In genomic region chr3:129181834-129182233, GRCh38 we compare ENCODE assay signal across 9 cellular contexts. TPM values are rescaled to one million over a fixed set of nuclear protein-coding genes. Genes with fewer than 3 reads are reported as not detected.
DNase-seq lines count a peak whose midpoint lies in the region; ATAC-seq, FAIRE-seq and TF ChIP-seq lines count a peak whose summit lies in the region.
"Had no signal": no experiment of that assay in that cellular context is flagged by ENCODE, and none has a peak within 500 bp of the region (broad histone marks: within the 10 kb centered on the region; RNA-seq: fewer than 3 reads in every experiment).

No MANE protein-coding gene starts in this region.

- no peaks in the 10 kb centered on the region for H3K36me3 Mint-ChIP-seq in astrocyte (ENCODE audit: low read depth, unreplicated experiment)

- peaks cover 20% of the 10 kb centered on the region for H3K4me1 Mint-ChIP-seq in astrocyte (ENCODE audit: low read depth, unreplicated experiment)

- H3K4me1 ChIP-seq in cardiac muscle cell (ENCODE audit: low read depth) (peaks cover 17% of the 10 kb centered on the region), astrocyte (ENCODE audit: insufficient read depth, low read length) (peaks cover 16% of the 10 kb centered on the region), lower lobe of right lung (peaks cover 72% of the 10 kb centered on the region), upper lobe of right lung (peaks cover 71% of the 10 kb centered on the region)

- H3K27ac ChIP-seq in cardiac muscle cell (peak overlapping the region; percentile 97), astrocyte (ENCODE audit: low read depth, low read length) (peak overlapping the region; percentile 95), lower lobe of right lung (peak overlapping the region; percentile 100), upper lobe of right lung (peak overlapping the region; percentile 100)

- TF ChIP-seq CTCF in cardiac muscle cell (IDR thresholded peaks at IDR 0.05; ENCODE audit: low read depth, low read length): no peak
- TF ChIP-seq CTCF in astrocyte (IDR thresholded peaks at IDR 0.05; ENCODE audit: insufficient read depth, low read depth, low read length): no peak
- TF ChIP-seq CTCF in lower lobe of right lung (IDR thresholded peaks at IDR 0.05): no peak
- no peak for TF ChIP-seq CTCF in upper lobe of right lung (IDR thresholded peaks at IDR 0.05)

- peak overlapping the region; percentile 98 for H3K9ac ChIP-seq in astrocyte (ENCODE audit: low read length)

- in situ Hi-C loops in G401 (cut with HindIII; ENCODE audit: low sequenced_read_pairs): no loop called here

- intact Hi-C loops in Right ventricle myocardium superior (cut with DNase I): loop anchor here (5.0 kb wide), 1 partner anchor 45 kb away; no protein-coding TSS in a partner anchor
- intact Hi-C loops in lower lobe of right lung (cut with DNase I): no loop called here
- intact Hi-C loops in upper lobe of right lung (cut with DNase I): no loop called here

- peaks cover 60% of the 10 kb centered on the region for H4K20me1 ChIP-seq in astrocyte (ENCODE audit: insufficient read depth, low read length)

- no peaks in the 10 kb centered on the region for H3K9me3 Mint-ChIP-seq in astrocyte (ENCODE audit: unreplicated experiment)

- no peaks in the 10 kb centered on the region for H3K27me3 Mint-ChIP-seq in astrocyte (ENCODE audit: low read depth, unreplicated experiment)

- H3K27me3 ChIP-seq in cardiac muscle cell (no peaks in the 10 kb centered on the region), astrocyte (ENCODE audit: insufficient read depth, low read length) (no peaks in the 10 kb centered on the region), lower lobe of right lung (ENCODE audit: low read depth) (no peaks in the 10 kb centered on the region), upper lobe of right lung (no peaks in the 10 kb centered on the region)

- no peak for FAIRE-seq in astrocyte (lab: Jason Lieb, UNC)

- no peaks in the 10 kb centered on the region for H3K9me3 ChIP-seq in cardiac muscle cell (ENCODE audit: low read depth)
- no peaks in the 10 kb centered on the region for H3K9me3 ChIP-seq in astrocyte (ENCODE audit: insufficient read depth, low read depth, low read length)
- H3K9me3 ChIP-seq in lower lobe of right lung: no peaks in the 10 kb centered on the region
- no peaks in the 10 kb centered on the region for H3K9me3 ChIP-seq in upper lobe of right lung

- no peak overlapping the region for H3K27ac Mint-ChIP-seq in astrocyte (ENCODE audit: unreplicated experiment)

- no peak for DNase-seq in cardiac muscle cell (ENCODE audit: low read depth in 1 of 2, low spot score in 1 of 2)
- DNase-seq in Right ventricle myocardium superior: no peak
- no peak for DNase-seq in astrocyte (ENCODE audit: low read depth)
- DNase-seq in lower lobe of right lung: no peak
- no peak for DNase-seq in upper lobe of right lung
- DNase-seq in G401 (ENCODE audit: low spot score): no peak
- DNase-seq in retina: no peak
- DNase-seq: foreskin melanocyte had no signal

- H3K79me2 ChIP-seq in astrocyte (ENCODE audit: insufficient read depth, low read length): peaks cover 81% of the 10 kb centered on the region

- no peak overlapping the region for H2AFZ ChIP-seq in astrocyte (ENCODE audit: low read depth, low read length)

- peak overlapping the region; percentile 88 for H3K4me2 ChIP-seq in astrocyte (ENCODE audit: low read length)

- H3K36me3 ChIP-seq in cardiac muscle cell: peaks cover 13% of the 10 kb centered on the region
- H3K36me3 ChIP-seq in astrocyte (ENCODE audit: insufficient read depth, low read length): peaks cover 13% of the 10 kb centered on the region
- H3K36me3 ChIP-seq in lower lobe of right lung: peaks cover 24% of the 10 kb centered on the region
- H3K36me3 ChIP-seq in upper lobe of right lung: peaks cover 35% of the 10 kb centered on the region

- peak overlapping the region; percentile 96 for H3K4me3 Mint-ChIP-seq in astrocyte (ENCODE audit: unreplicated experiment)

- no peak for ATAC-seq in Right ventricle myocardium superior (ENCODE audit: poor library complexity)
- ATAC-seq in lower lobe of right lung: no peak
- no peak for ATAC-seq in upper lobe of right lung
- ATAC-seq in GM21737 (IDR thresholded peaks at IDR 0.05; ENCODE audit: unreplicated experiment): no peak

- H3K4me3 ChIP-seq in cardiac muscle cell: peak overlapping the region; percentile 60
- H3K4me3 ChIP-seq in astrocyte (ENCODE audit: insufficient read depth, low read depth, low read length): peak overlapping the region; percentile 96
- peak overlapping the region; percentile 96 for H3K4me3 ChIP-seq in lower lobe of right lung
- peak overlapping the region; percentile 97 for H3K4me3 ChIP-seq in upper lobe of right lung

RNA-seq across cellular contexts. Expression of gene CNBP, which starts 1.9 kb away (rescaled TPM):
- 285 and 377 TPM in 2 replicates for total RNA-seq in cardiac muscle cell
- polyA plus RNA-seq in cardiac muscle cell: 448 and 619 TPM in 2 replicates
- total RNA-seq in Right ventricle myocardium superior: 476 TPM
- total RNA-seq in astrocyte: 206 and 227 TPM in 2 replicates
- 298 TPM for total RNA-seq in lower lobe of right lung
- 314 TPM for total RNA-seq in upper lobe of right lung
- total RNA-seq in G401 (2014; rRNA removed; shearing (Covaris generic)): 379 and 384 TPM in 2 replicates

RNA-seq across cellular contexts. Expression of gene ISY1, which starts 21.0 kb away (rescaled TPM):
- total RNA-seq in cardiac muscle cell: 17.5 and 20.1 TPM in 2 replicates
- polyA plus RNA-seq in cardiac muscle cell: 44.7 and 51.9 TPM in 2 replicates
- total RNA-seq in Right ventricle myocardium superior: 28.0 TPM
- 26.6 and 29.7 TPM in 2 replicates for total RNA-seq in astrocyte
- 31.0 TPM for total RNA-seq in lower lobe of right lung
- 30.3 TPM for total RNA-seq in upper lobe of right lung
- total RNA-seq in G401 (2014; rRNA removed; shearing (Covaris generic)): 30.3 and 64.2 TPM in 2 replicates
